Comparison of ENCODE assay signal across 24 cellular contexts in genomic region chr5:143560378-143560777, GRCh38.
"Had no signal": no experiment of that assay in that cellular context is flagged by ENCODE, and none has a peak within 500 bp of the region (broad histone marks: within the 10 kb centered on the region; RNA-seq: fewer than 3 reads in every experiment).

No MANE protein-coding gene starts in this region.

- H3K36me3 ChIP-seq: ascending aorta, MG63 had no signal

- H3K4me3 ChIP-seq: ascending aorta, body of pancreas, MG63 had no signal

- H3K27ac ChIP-seq: ascending aorta had no signal

- H3K9me3 ChIP-seq: ascending aorta, body of pancreas, MG63 had no signal

- DNase-seq: activated B cell treated with CpG ODN at 0.5 μM for 24 hours; activated CD4-positive, alpha-beta T cell treated with anti-CD3 and anti-CD28 coated beads for 1 hour; activated CD4-positive, alpha-beta T cell treated with anti-CD3 and anti-CD28 coated beads, Interleukin-2, amount 10 ng/mL, durations not matched to agents 24 days and 14 days; activated CD4-positive, alpha-beta T cell treated with anti-CD3 and anti-CD28 coated beads, Interleukin-2, amount 50 U/mL, for 48 hours; activated CD8-positive, alpha-beta memory T cell treated with anti-CD3 and anti-CD28 coated beads, Interleukin-2, amount 10 ng/mL, durations not matched to agents 7 days and 5 days; activated effector memory CD4-positive, alpha-beta T cell treated with Interleukin-2 at 50 U/mL for 16 hours; activated naive CD4-positive, alpha-beta T cell treated with Interleukin-2 at 50 U/mL for 16 hours; activated naive CD8-positive, alpha-beta T cell treated with anti-CD3 and anti-CD28 coated beads, Interleukin-2, amount 50 U/mL, for 24 hours; activated T-cell treated with anti-CD3 and anti-CD28 coated beads, Interleukin-2, amount 50 U/mL, for 24 hours; amniotic stem cell; body of pancreas; central memory CD4-positive, alpha-beta T cell; cortex of kidney; MG63; MV-4-11; NCI-H1092 treated with DMSO at 0.1 percent for 48 hours; NCI-H1417 treated with DMSO at 0.1 percent for 48 hours; NCI-H1694 treated with DMSO at 0.1 percent for 48 hours; NCI-H2029 treated with DMSO at 0.1 percent for 48 hours; NCI-H446; NCI-H524; SHP77 treated with DMSO at 0.1 percent for 48 hours had no signal

- ATAC-seq: activated CD8-positive, alpha-beta memory T cell treated with anti-CD3 and anti-CD28 coated beads, Interleukin-2, amount 10 ng/mL, durations not matched to agents 7 days and 5 days; activated naive CD4-positive, alpha-beta T cell treated with anti-CD3 and anti-CD28 coated beads, Interleukin-2, amount 50 U/mL, for 72 hours; activated naive CD8-positive, alpha-beta T cell treated with anti-CD3 and anti-CD28 coated beads, Interleukin-2, amount 50 U/mL, for 24 hours; body of pancreas had no signal

- H3K27me3 ChIP-seq: ascending aorta, body of pancreas, MG63 had no signal
